In the genomic region with DNA sequence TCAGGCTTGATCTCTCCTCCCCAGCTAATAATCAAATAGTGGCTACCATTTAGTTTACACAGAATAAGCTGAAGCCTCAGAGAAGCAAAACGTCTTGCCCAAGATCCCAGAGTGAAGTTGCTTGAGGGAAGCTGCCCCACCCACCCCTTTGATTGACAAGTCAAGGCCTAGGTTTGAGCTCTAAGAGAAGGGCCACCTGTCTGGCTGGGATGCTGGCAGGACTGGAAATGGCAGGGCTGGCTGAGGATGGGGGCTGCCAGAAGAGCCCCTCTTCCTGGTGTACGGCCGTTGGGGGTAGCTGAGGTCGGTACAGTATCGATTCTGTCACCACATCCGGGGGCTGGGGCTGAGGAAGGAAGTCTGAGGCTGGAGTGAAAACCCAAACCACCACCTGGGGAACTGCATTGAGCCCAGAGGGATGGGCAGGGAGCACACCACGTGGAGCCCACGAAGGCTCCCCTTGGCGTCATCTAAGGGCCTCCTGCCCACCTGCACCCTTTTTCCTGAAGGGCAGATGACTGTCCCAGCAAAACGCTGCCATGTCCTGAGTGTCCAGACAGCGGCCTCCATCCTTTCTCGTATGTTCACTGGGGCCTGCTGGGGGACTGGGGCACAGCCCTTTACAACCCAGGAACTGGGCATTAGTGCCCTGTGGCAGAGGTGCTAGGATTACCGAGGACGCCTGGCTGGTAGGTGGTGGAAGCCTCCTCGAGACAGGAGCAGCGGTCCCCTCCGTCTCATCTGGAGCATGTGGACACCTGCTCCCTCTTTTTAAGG, we compare ENCODE assay signal across 8 cellular contexts. TPM values are rescaled to one million over a fixed set of nuclear protein-coding genes. Genes with fewer than 3 reads are reported as not detected.
DNase-seq lines count a peak whose midpoint lies in the region; ATAC-seq, FAIRE-seq and TF ChIP-seq lines count a peak whose summit lies in the region.

No MANE protein-coding gene starts in this region.

- BruUV-seq in IMR-90 (replicated peaks; lab: Mats Ljungman, UMichigan), result no TSS peak

- no peak overlapping the region for H4K91ac ChIP-seq in IMR-90 (ENCODE audit: insufficient read depth, low read depth, low read length)

- H2BK15ac ChIP-seq in IMR-90 (ENCODE audit: low read depth, low read length), result no peak overlapping the region

- TF ChIP-seq RAD21 in IMR-90 (IDR thresholded peaks at IDR 0.05; ENCODE audit: low read length), result no peak

- intact Hi-C loops in IMR-90 (cut with micrococcal nuclease), result no loop called here
- intact Hi-C loops in dendritic cell treated with granulocyte-macrophage colony-stimulating factor and Interleukin-4, amounts not matched to agents 40 ng/mL and 50 ng/mL, for 4 days (cut with micrococcal nuclease), result no loop called here
- intact Hi-C loops in pancreas (cut with DNase I), result no loop called here

- no peak overlapping the region for H2AFZ ChIP-seq in IMR-90 (replicated peaks; ENCODE audit: low read length, poor library complexity)

- no peak overlapping the region for H3K56ac ChIP-seq in IMR-90 (ENCODE audit: extremely low read depth, insufficient read depth, low read length)

- H3K4me2 ChIP-seq in IMR-90 (ENCODE audit: low read depth, low read length), result no peak overlapping the region

- peaks cover 34% of the 10 kb centered on the region for H3K36me3 ChIP-seq in IMR-90 (ENCODE audit: control insufficient read depth, insufficient read depth, low read length)
- H3K36me3 ChIP-seq in pancreas, result peaks cover 6 to 27% (median 24%) of the 10 kb centered on the region in 3 donors

- in situ Hi-C loops in IMR-90 (cut with MboI; ENCODE audit: low sequenced_read_pairs), result no loop called here

- no peak overlapping the region for H3K4ac ChIP-seq in IMR-90 (ENCODE audit: low read depth, low read length)

- ATAC-seq in IMR-90 (ENCODE audit: low read depth), result no peak
- ATAC-seq in activated CD4-positive, CD25-positive, alpha-beta regulatory T cell treated with anti-CD3 and anti-CD28 coated beads, Interleukin-2, amount 50 U/mL, for 24 hours, result peak; percentile 8 to 18
- peak in 2 of 4 donors; percentile 5 to 11 for ATAC-seq in pancreas
- no peak for ATAC-seq in GM21786 (IDR thresholded peaks at IDR 0.05; ENCODE audit: unreplicated experiment)

- DNase-seq in GM10248 (ENCODE audit: extremely low spot score) (peak; percentile 68), IMR-90 (no peak), pancreas (peak in 2 of 6 donors; percentile 40 to 56), iPS-NIHi7 (ENCODE audit: extremely low spot score) (no peak), NCI-H1694 (lab: John Stamatoyannopoulos, UW) (no peak)

- no peak overlapping the region for H3K27ac ChIP-seq in IMR-90 (ENCODE audit: insufficient read depth, low read length)
- peak overlapping the region in 3 of 4 donors; percentile 41 to 66 (median 55) for H3K27ac ChIP-seq in pancreas

- FAIRE-seq in pancreas (lab: Jason Lieb, UNC), result no peak

- H3K4me3 Mint-ChIP-seq in dendritic cell treated with granulocyte-macrophage colony-stimulating factor and Interleukin-4, amounts not matched to agents 40 ng/mL and 50 ng/mL, for 4 days, result peak overlapping the region; percentile 100

- TF ChIP-seq CTCF in GM10248 (IDR thresholded peaks at IDR 0.05; ENCODE audit: control extremely low read depth, extremely low read depth, low read depth, missing control alignments) (no peak), IMR-90 (conservative IDR thresholded peaks at IDR 0.05; ENCODE audit: low read depth, low read length) (no peak), pancreas (IDR thresholded peaks at IDR 0.05) (no peak)

- H3K4me1 ChIP-seq in IMR-90 (ENCODE audit: control insufficient read depth, insufficient read depth, low read length) (peaks cover 7% of the 10 kb centered on the region), pancreas (peaks cover 8 to 13% (median 10%) of the 10 kb centered on the region in 3 donors)

- peak overlapping the region; percentile 97 for H3K27ac Mint-ChIP-seq in dendritic cell treated with granulocyte-macrophage colony-stimulating factor and Interleukin-4, amounts not matched to agents 40 ng/mL and 50 ng/mL, for 4 days

- POLR2A ChIA-PET in GM10248 (lab: Yijun Ruan, JAX) (no interaction called here), IMR-90 (lab: Charles Lee; ENCODE audit: unreplicated experiment) (no interaction called here)

- no peaks in the 10 kb centered on the region for H3K9me3 Mint-ChIP-seq in dendritic cell treated with granulocyte-macrophage colony-stimulating factor and Interleukin-4, amounts not matched to agents 40 ng/mL and 50 ng/mL, for 4 days

- 89% methylated on average over 8 of the region's 17 CpGs; no CpG with 5 or more reads in 1 of the 2 experiments for WGBS in IMR-90 (ENCODE audit: extremely low coverage in 2 of 2, insufficient read length in 1 of 2), 2 experiments
- WGBS in pancreas, 2 donors, result 53 to 60% methylated on average over 17 of the region's 17 CpGs

- H4K20me1 ChIP-seq in IMR-90 (ENCODE audit: insufficient read depth, low read length), result peaks cover 5% of the 10 kb centered on the region

- no peak overlapping the region for H2AK5ac ChIP-seq in IMR-90 (ENCODE audit: low read depth, low read length)

- peaks cover 65% of the 10 kb centered on the region for H3K36me3 Mint-ChIP-seq in dendritic cell treated with granulocyte-macrophage colony-stimulating factor and Interleukin-4, amounts not matched to agents 40 ng/mL and 50 ng/mL, for 4 days (ENCODE audit: low read depth)

- no peak for TF ChIP-seq POLR2A in IMR-90 (IDR thresholded peaks at IDR 0.05; ENCODE audit: low read depth, low read length)

- no peak overlapping the region for H3K18ac ChIP-seq in IMR-90 (ENCODE audit: low read depth, low read length)

- H3K4me1 Mint-ChIP-seq in dendritic cell treated with granulocyte-macrophage colony-stimulating factor and Interleukin-4, amounts not matched to agents 40 ng/mL and 50 ng/mL, for 4 days (ENCODE audit: low read depth), result peaks cover 88% of the 10 kb centered on the region

- H3K27me3 Mint-ChIP-seq in dendritic cell treated with granulocyte-macrophage colony-stimulating factor and Interleukin-4, amounts not matched to agents 40 ng/mL and 50 ng/mL, for 4 days, result peaks cover 13% of the 10 kb centered on the region

- no peak overlapping the region for H2BK5ac ChIP-seq in IMR-90 (ENCODE audit: low read depth, low read length, poor library complexity, severe bottlenecking)

- H3K9me1 ChIP-seq in IMR-90 (ENCODE audit: insufficient read depth, low read length), result no peaks in the 10 kb centered on the region

- dilution Hi-C loops in IMR-90 (cut with HindIII; ENCODE audit: low sequenced_read_pairs, unreplicated experiment), result no loop called here

- H3K14ac ChIP-seq in IMR-90 (replicated peaks; ENCODE audit: low read depth, low read length), result no peak overlapping the region

- H3K27me3 ChIP-seq in IMR-90 (ENCODE audit: control insufficient read depth, insufficient read depth, low read length) (no peaks in the 10 kb centered on the region), pancreas (no peaks in the 10 kb centered on the region)

- no peak overlapping the region for H4K5ac ChIP-seq in IMR-90 (ENCODE audit: low read depth, low read length)

- H2AK9ac ChIP-seq in IMR-90 (replicated peaks; ENCODE audit: low read depth, low read length, poor library complexity), result no peak overlapping the region

- H3K9ac ChIP-seq in IMR-90 (ENCODE audit: low read depth, low read length), result no peak overlapping the region

- no peak overlapping the region for H4K8ac ChIP-seq in IMR-90 (ENCODE audit: low read depth in 2 of 2, low read length in 2 of 2)

- CTCF ChIA-PET in GM10248 (lab: Yijun Ruan, JAX) (interaction anchor here (1.0 to 1.2 kb wide), 2 partner anchors 12 to 34 kb away, joined by 3 to 9 read pairs; no protein-coding TSS in a partner anchor), IMR-90 (lab: Yijun Ruan, JAX) (no interaction called here)

- no peak overlapping the region for H3K4me3 ChIP-seq in IMR-90 (ENCODE audit: insufficient read depth, low read depth, low read length)
- peak overlapping the region in 1 of 4 donors; percentile 58 for H3K4me3 ChIP-seq in pancreas

- H3K9me3 ChIP-seq in IMR-90 (ENCODE audit: control insufficient read depth, insufficient read depth, low read length), result no peaks in the 10 kb centered on the region
- H3K9me3 ChIP-seq in pancreas, result no peaks in the 10 kb centered on the region

- no peak overlapping the region for H2BK120ac ChIP-seq in IMR-90 (ENCODE audit: low read depth, low read length)

- H3K23ac ChIP-seq in IMR-90 (ENCODE audit: low read depth, low read length), result 0 out of 2 replicates have a peak overlapping the region, but pooled peaks have one; percentile 53

- peaks cover 11 to 54% of the 10 kb centered on the region in 2 experiments for H3K79me1 ChIP-seq in IMR-90 (ENCODE audit: low read depth in 1 of 2, low read length in 2 of 2)

- no peak overlapping the region for H2BK20ac ChIP-seq in IMR-90 (ENCODE audit: low read depth, low read length)

TF ChIP-seq in IMR-90, 13 proteins besides CTCF, POLR2A, EP300 and RAD21 (continues in another document):
- TF ChIP-seq CEBPB (IDR thresholded peaks at IDR 0.05; ENCODE audit: low read depth, low read length), result no peak
- TF ChIP-seq RFX5 (IDR thresholded peaks at IDR 0.05; ENCODE audit: low read depth, low read length), result no peak
- no peak for TF ChIP-seq RCOR1 (IDR thresholded peaks at IDR 0.05; ENCODE audit: insufficient replicate concordance, low read length)
- no peak for TF ChIP-seq MAFK (IDR thresholded peaks at IDR 0.05; ENCODE audit: low read depth, low read length)

RNA-seq across cellular contexts. Expression of a gene that starts 1.4 kb away (rescaled TPM):
- total RNA-seq in IMR-90 (2012; rRNA removed) (9.9 and 10.0 TPM in 2 replicates), pancreas (10 to 100 TPM; 13.8 to 33.5 (median 20.4) TPM)
- polyA plus RNA-seq in IMR-90 (2012; rRNA removed) (18.8 and 19.6 TPM in 2 replicates), pancreas (10 to 100 TPM; 61.1 to 90.3 TPM)
- polyA plus RNA-seq in IMR-90 (2012; cell fraction: cytosol; rRNA removed), result 8.8 and 25.6 TPM in 2 replicates
- 44.4 and 97.9 TPM in 2 replicates for polyA plus RNA-seq in IMR-90 (2012; cell fraction: nucleus; rRNA removed; ENCODE audit: low replicate concordance)

RNA-seq across cellular contexts. Expression of a gene that starts 27.5 kb away (rescaled TPM):
- total RNA-seq in IMR-90 (2012; rRNA removed), result 5.8 and 6.1 TPM in 2 replicates
- 25.3 and 28.5 TPM in 2 replicates for polyA plus RNA-seq in IMR-90 (2012; rRNA removed)
- polyA plus RNA-seq in IMR-90 (2012; cell fraction: cytosol; rRNA removed), result 22.3 and 36.1 TPM in 2 replicates
- polyA plus RNA-seq in IMR-90 (2012; cell fraction: nucleus; rRNA removed; ENCODE audit: low replicate concordance), result 50.3 and 64.5 TPM in 2 replicates
- 1 to 10 TPM; 5.0 to 9.4 (median 6.5) TPM for total RNA-seq in pancreas
- polyA plus RNA-seq in pancreas, result 10 to 100 TPM; 16.6 to 17.4 TPM

RNA-seq across cellular contexts. Expression of a gene that starts 27.9 kb away (rescaled TPM):
- 36.7 and 37.8 TPM in 2 replicates for total RNA-seq in IMR-90 (2012; rRNA removed)
- 112 and 127 TPM in 2 replicates for polyA plus RNA-seq in IMR-90 (2012; rRNA removed)
- polyA plus RNA-seq in IMR-90 (2012; cell fraction: cytosol; rRNA removed), result 111 and 127 TPM in 2 replicates
- polyA plus RNA-seq in IMR-90 (2012; cell fraction: nucleus; rRNA removed; ENCODE audit: low replicate concordance), result 158 and 365 TPM in 2 replicates
- 10 to 100 TPM; 26.4 to 43.5 (median 32.6) TPM for total RNA-seq in pancreas
- 10 to 100 TPM; 43.4 to 48.0 TPM for polyA plus RNA-seq in pancreas

RNA-seq across cellular contexts. Expression of a gene that starts 57.4 kb away (rescaled TPM):
- total RNA-seq in IMR-90 (2012; rRNA removed), result 1.6 and 1.9 TPM in 2 replicates
- polyA plus RNA-seq in IMR-90 (2012; rRNA removed), result 4.9 and 5.7 TPM in 2 replicates
- polyA plus RNA-seq in IMR-90 (2012; cell fraction: cytosol; rRNA removed), result 3.0 and 6.6 TPM in 2 replicates
- polyA plus RNA-seq in IMR-90 (2012; cell fraction: nucleus; rRNA removed; ENCODE audit: low replicate concordance), result 6.5 and 7.5 TPM in 2 replicates
- 1 to 10 TPM in 2 of 6 donors, under 1 TPM in 4; 0.24 to 1.7 (median 0.48) TPM for total RNA-seq in pancreas
- 1 to 10 TPM in 1 of 2 donors, under 1 TPM in 1; 0.89 to 1.3 TPM for polyA plus RNA-seq in pancreas

Comparison
In these comparisons a context has a peak if more than half of its experiments do, and no peak if none do; other contexts are left out.
1. ATAC-seq: peak in activated CD4-positive, CD25-positive, alpha-beta regulatory T cell treated with anti-CD3 and anti-CD28 coated beads, Interleukin-2, amount 50 U/mL, for 24 hours (2 of 2); none in IMR-90 (single experiment) and GM21786 (single experiment).